ENCODE assay signal across 8 cellular contexts in the genomic region with DNA sequence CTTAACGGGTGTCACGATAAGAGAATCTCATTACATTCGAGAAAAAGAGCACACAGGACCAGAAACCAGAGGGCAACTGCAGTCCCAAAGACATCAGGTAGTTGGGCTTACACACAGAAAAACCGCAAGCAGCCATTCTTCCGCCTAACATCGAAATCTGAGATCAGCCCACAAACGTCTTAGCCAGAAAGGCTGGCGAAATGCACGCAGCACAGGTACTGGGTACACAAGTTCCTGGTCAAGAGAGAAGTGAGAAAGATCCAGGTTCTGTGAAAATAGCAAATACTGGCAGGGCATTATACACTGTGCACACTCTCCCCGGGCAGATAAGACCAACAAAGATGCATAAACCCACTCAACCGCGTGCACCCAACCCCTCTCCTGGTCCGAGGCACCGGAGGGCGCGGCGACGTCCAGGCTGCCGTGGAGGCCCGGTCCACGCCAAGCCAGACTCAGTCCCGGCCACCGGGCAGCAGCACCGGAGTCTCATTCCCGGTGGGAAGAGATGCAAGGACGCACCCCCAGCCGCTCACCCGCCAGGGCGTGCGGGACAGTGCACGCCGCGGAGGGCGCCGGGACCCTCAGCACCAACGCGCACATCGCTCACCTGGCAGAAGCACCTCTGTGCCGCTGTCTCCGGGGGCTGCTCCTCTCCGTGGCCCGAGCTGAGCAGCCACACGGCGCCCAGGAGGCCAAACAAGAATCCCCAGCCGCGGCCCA. TPM values are rescaled to one million over a fixed set of nuclear protein-coding genes. Genes with fewer than 3 reads are reported as not detected.
DNase-seq lines count a peak whose midpoint lies in the region; ATAC-seq lines count a peak whose summit lies in the region.

No MANE protein-coding gene starts in this region.

- peaks cover 5% of the 10 kb centered on the region for H3K79me1 ChIP-seq in mesendoderm (ENCODE audit: low read length)

- H3K27me3 ChIP-seq in ACC112 (ENCODE audit: insufficient read depth, low read length) (no peaks in the 10 kb centered on the region), mesendoderm (ENCODE audit: insufficient read depth, low read length, poor library complexity) (no peaks in the 10 kb centered on the region)

- H3K27ac ChIP-seq in ACC112 (ENCODE audit: low read depth, low read length) (peak overlapping the region; percentile 97), mesendoderm (ENCODE audit: low read depth, low read length) (peak overlapping the region; percentile 42)

- peak overlapping the region; percentile 87 for H3K9ac ChIP-seq in mesendoderm (ENCODE audit: low read length)

- H3K23ac ChIP-seq in mesendoderm (ENCODE audit: low read length): peak overlapping the region; percentile 71

- peak overlapping the region; percentile 95 for H3K4me3 ChIP-seq in ACC112 (ENCODE audit: low read depth, low read length)
- H3K4me3 ChIP-seq in mesendoderm (ENCODE audit: low read length): peak overlapping the region; percentile 37

- ATAC-seq in GM18517 (IDR thresholded peaks at IDR 0.05; ENCODE audit: unreplicated experiment) (peak; percentile 69), HG02981 (IDR thresholded peaks at IDR 0.05; ENCODE audit: unreplicated experiment) (peak; percentile 48)

- no CpG with 5 or more reads among the region's 46 CpGs for WGBS in mesendoderm (ENCODE audit: extremely low coverage, insufficient coverage, low lambda C conversion rate)

- peak; percentile 42 for DNase-seq in NCI-H2227 (lab: John Stamatoyannopoulos, UW; ENCODE audit: unreplicated experiment)
- peak; percentile 71 for DNase-seq in activated CD4-positive, alpha-beta T cell treated with anti-CD3 and anti-CD28 coated beads for 48 hours
- peak; percentile 42 for DNase-seq in effector CD4-positive, alpha-beta T cell
- DNase-seq in mesendoderm: peak; percentile 63
- DNase-seq in stimulated activated CD8-positive, alpha-beta memory T cell treated with anti-CD3 and anti-CD28 coated beads, Interleukin-4, amount 100 ng/mL, for 1 hour (ENCODE audit: low read depth in 2 of 2, low spot score in 1 of 2): peak; percentile 31 to 44

- H3K79me2 ChIP-seq in ACC112 (ENCODE audit: control insufficient read depth, insufficient read depth, low read length, unreplicated experiment) (peaks cover 54% of the 10 kb centered on the region), mesendoderm (ENCODE audit: control insufficient read depth, insufficient read depth, low read length) (no peaks in the 10 kb centered on the region)

- H4K8ac ChIP-seq in mesendoderm (ENCODE audit: low read depth, low read length): no peak overlapping the region

- H3K18ac ChIP-seq in mesendoderm (ENCODE audit: low read length): peak overlapping the region; percentile 99

- no peak overlapping the region for H2AK5ac ChIP-seq in mesendoderm (ENCODE audit: low read length)

- H2BK5ac ChIP-seq in mesendoderm (ENCODE audit: low read length): no peak overlapping the region

- H3K36me3 ChIP-seq in ACC112 (ENCODE audit: insufficient read depth, low read length): no peaks in the 10 kb centered on the region
- no peaks in the 10 kb centered on the region for H3K36me3 ChIP-seq in mesendoderm (ENCODE audit: control insufficient read depth, insufficient read depth, low read length)

- H2AFZ ChIP-seq in ACC112 (ENCODE audit: low read length, unreplicated experiment): no peak overlapping the region

- H3K56ac ChIP-seq in mesendoderm (ENCODE audit: low read length): peak overlapping the region; percentile 94

- H2BK15ac ChIP-seq in mesendoderm (replicated peaks; ENCODE audit: low read depth): no peak overlapping the region

- no peak overlapping the region for H4K5ac ChIP-seq in mesendoderm (ENCODE audit: low read length)

- peaks cover 27% of the 10 kb centered on the region for H3K4me1 ChIP-seq in ACC112 (ENCODE audit: control insufficient read depth, insufficient read depth, low read length, unreplicated experiment)
- H3K4me1 ChIP-seq in mesendoderm (ENCODE audit: control insufficient read depth, low read depth, low read length): no peaks in the 10 kb centered on the region

- peak overlapping the region; percentile 26 for H3K4me2 ChIP-seq in mesendoderm (ENCODE audit: low read length)

- H3K4ac ChIP-seq in mesendoderm (ENCODE audit: low read depth, low read length): no peak overlapping the region

- no peak overlapping the region for H2BK120ac ChIP-seq in mesendoderm (ENCODE audit: low read depth, low read length)

RNA-seq across cellular contexts. Expression of a gene that starts 0.4 kb away (rescaled TPM):
- 20.5 TPM for polyA plus RNA-seq in mesendoderm (2013, experiment 1 of 2)
- 20.2 TPM for polyA plus RNA-seq in mesendoderm (2013, experiment 2 of 2)

RNA-seq across cellular contexts. Expression of a gene that starts 12.1 kb away (rescaled TPM):
- polyA plus RNA-seq in mesendoderm (2013, experiment 1 of 2): 122 TPM
- 117 TPM for polyA plus RNA-seq in mesendoderm (2013, experiment 2 of 2)

RNA-seq across cellular contexts. Expression of a gene that starts 35.0 kb away (rescaled TPM):
- 31.9 TPM for polyA plus RNA-seq in mesendoderm (2013, experiment 1 of 2)
- 32.6 TPM for polyA plus RNA-seq in mesendoderm (2013, experiment 2 of 2)

Comparison
In these comparisons a context has a peak if more than half of its experiments do, and no peak if none do; other contexts are left out.
1. Peak in every context shown above with its lines: DNase-seq, ATAC-seq, H3K4me3 ChIP-seq and H3K27ac ChIP-seq.